Comparison of ENCODE assay signal across 18 cellular contexts in genomic region chr9:133818444-133818843, GRCh38.
DNase-seq lines count a peak whose midpoint lies in the region; ATAC-seq, FAIRE-seq and TF ChIP-seq lines count a peak whose summit lies in the region.
"Had no signal": no experiment of that assay in that cellular context is flagged by ENCODE, and none has a peak within 500 bp of the region (broad histone marks: within the 10 kb centered on the region; RNA-seq: fewer than 3 reads in every experiment).

No MANE protein-coding gene starts in this region.

- H2AFZ ChIP-seq in HepG2 (ENCODE audit: low read length), result no peak overlapping the region

- H3K9me3 Mint-ChIP-seq in activated T-cell treated with anti-CD3 and anti-CD28 coated beads, Interleukin-2, amount 50 U/mL, for 24 hours, result no peaks in the 10 kb centered on the region
- H3K9me3 Mint-ChIP-seq: immature natural killer cell, natural killer cell had no signal

- no peak overlapping the region for H3K4me3 Mint-ChIP-seq in activated T-cell treated with anti-CD3 and anti-CD28 coated beads, Interleukin-2, amount 50 U/mL, for 24 hours
- H3K4me3 Mint-ChIP-seq: immature natural killer cell, natural killer cell had no signal

- peaks cover 1% of the 10 kb centered on the region; the same call in 1 of the 2 replicates for H4K20me1 ChIP-seq in HepG2 (ENCODE audit: insufficient read depth, low read length)

- peaks cover 32% of the 10 kb centered on the region for H3K4me1 ChIP-seq in HepG2 (ENCODE audit: insufficient read depth, low read length)

- no peaks in the 10 kb centered on the region for H3K27me3 Mint-ChIP-seq in activated T-cell treated with anti-CD3 and anti-CD28 coated beads, Interleukin-2, amount 50 U/mL, for 24 hours

- TF ChIP-seq EP300 in HepG2 (IDR thresholded peaks at IDR 0.05; ENCODE audit: low read depth in 2 of 2, low read length in 2 of 2) (no peak), HepG2 (CRISPR knock-in tag; IDR thresholded peaks at IDR 0.05; ENCODE audit: borderline replicate concordance) (no peak)

- FAIRE-seq in HepG2 (lab: Jason Lieb, UNC), result peak; percentile 18

- no peaks in the 10 kb centered on the region for H3K36me3 Mint-ChIP-seq in activated T-cell treated with anti-CD3 and anti-CD28 coated beads, Interleukin-2, amount 50 U/mL, for 24 hours (ENCODE audit: low read depth)
- H3K36me3 Mint-ChIP-seq: immature natural killer cell, natural killer cell had no signal

- no peak overlapping the region for H3K4me3 ChIP-seq in epithelial cell of esophagus (ENCODE audit: low read length)
- no peak overlapping the region for H3K4me3 ChIP-seq in HepG2 (replicated peaks in 1 of 3; ENCODE audit: insufficient read depth in 1 of 3, low read depth in 2 of 3, low read length in 3 of 3)

- peak overlapping the region; percentile 4 for H3K27ac Mint-ChIP-seq in activated T-cell treated with anti-CD3 and anti-CD28 coated beads, Interleukin-2, amount 50 U/mL, for 24 hours
- H3K27ac Mint-ChIP-seq: immature natural killer cell, natural killer cell had no signal

- no peak overlapping the region for H3K4me2 ChIP-seq in HepG2 (ENCODE audit: low read depth, low read length)

- no peak overlapping the region for H3K27ac ChIP-seq in HepG2 (ENCODE audit: extremely low read length, insufficient read depth, low read length)
- H3K27ac ChIP-seq: 22Rv1, C4-2B had no signal

- no peak overlapping the region for H3K9ac ChIP-seq in HepG2 (ENCODE audit: insufficient read depth, low read depth, low read length)

- intact Hi-C loops in HepG2 (cut with micrococcal nuclease; ENCODE audit: unreplicated experiment), result no loop called here

- no peak for TF ChIP-seq RAD21 in HepG2 (CRISPR knock-in tag; IDR thresholded peaks at IDR 0.05)

- WGBS in HepG2 (ENCODE audit: low lambda C conversion rate), result 81% methylated on average over 3 of the region's 3 CpGs

- in situ Hi-C loops in HepG2 (cut with HindIII; ENCODE audit: extremely low pct_ligation_motif_present, low pct_unique_long_range_greater_than_20kb), result no loop called here

- CTCF ChIA-PET in HepG2 (lab: Yijun Ruan, JAX; ENCODE audit: low intra/inter-chr PET ratio, low total read pairs), result no interaction called here

- POLR2A ChIA-PET in HepG2 (lab: Yijun Ruan, JAX), result interaction anchor here (0.6 kb wide), 1 partner anchor 96 kb away, joined by 3 read pairs; no protein-coding TSS in a partner anchor

- no peaks in the 10 kb centered on the region for H3K27me3 ChIP-seq in HepG2 (ENCODE audit: control insufficient read depth in 1 of 2, insufficient read depth in 2 of 2, low read length in 2 of 2)

- no peak for TF ChIP-seq POLR2A in HepG2 (IDR thresholded peaks at IDR 0.05; ENCODE audit: insufficient read depth in 1 of 2, low read depth in 2 of 2, low read length in 2 of 2)

- no peak for DNase-seq in activated T-cell treated with anti-CD3 and anti-CD28 coated beads, Interleukin-2, amount 50 U/mL, for 24 hours
- DNase-seq in activated T-cell treated with anti-CD3 and anti-CD28 coated beads, Interleukin-2, amount 50 U/mL, for 1 hour, result no peak
- DNase-seq in epithelial cell of esophagus (ENCODE audit: low read depth) (peak; percentile 18), HepG2 (ENCODE audit: low spot score) (peak; percentile 46), stromal cell of bone marrow (ENCODE audit: low read depth) (peak; percentile 61)
- DNase-seq in activated CD4-positive, alpha-beta T cell treated with anti-CD3 and anti-CD28 coated beads for 4 hours, result no peak
- DNase-seq: activated CD4-positive, alpha-beta T cell treated with anti-CD3 and anti-CD28 coated beads, Interleukin-2, amount 50 U/mL, for 4 hours; activated naive CD4-positive, alpha-beta T cell treated with anti-CD3 and anti-CD28 coated beads, Interleukin-2, amount 50 U/mL, for 16 hours; activated T-cell treated with anti-CD3 and anti-CD28 coated beads for 4 hours; immature natural killer cell; natural killer cell; NCI-H1694 treated with DMSO at 0.1 percent for 48 hours; NCI-H226; Right ventricle myocardium superior had no signal

- H3K9me3 ChIP-seq in HepG2 (ENCODE audit: low read length), result no peaks in the 10 kb centered on the region

- no TSS peak for BruUV-seq in HepG2 (replicated peaks; lab: Mats Ljungman, UMichigan)

- H3K79me2 ChIP-seq in HepG2 (ENCODE audit: insufficient read depth, low read length), result no peaks in the 10 kb centered on the region

- TF ChIP-seq CTCF in epithelial cell of esophagus (IDR thresholded peaks at IDR 0.05; ENCODE audit: insufficient read depth, low read depth, low read length, missing control alignments), result no peak
- TF ChIP-seq CTCF in HepG2 (CRISPR knock-in tag; IDR thresholded peaks at IDR 0.05), result no peak

- H3K4me1 Mint-ChIP-seq in activated T-cell treated with anti-CD3 and anti-CD28 coated beads, Interleukin-2, amount 50 U/mL, for 24 hours (ENCODE audit: low read depth), result no peaks in the 10 kb centered on the region
- H3K4me1 Mint-ChIP-seq: immature natural killer cell, natural killer cell had no signal

- peaks cover 9 to 47% of the 10 kb centered on the region in 2 experiments; a peak in 4 of 5 replicates for H3K36me3 ChIP-seq in HepG2 (replicated peaks in 1 of 2; ENCODE audit: control insufficient read depth in 1 of 2, insufficient read depth in 2 of 2, low read length in 2 of 2)

- no peak for ATAC-seq in HepG2
- ATAC-seq in HG02798 (IDR thresholded peaks at IDR 0.05; ENCODE audit: poor library complexity, unreplicated experiment), result no peak
- no peak for ATAC-seq in GM18511 (IDR thresholded peaks at IDR 0.05; ENCODE audit: unreplicated experiment)
- ATAC-seq: natural killer cell had no signal

TF ChIP-seq in HepG2, 621 proteins besides CTCF, POLR2A, EP300 and RAD21:
- TF ChIP-seq THAP9 (CRISPR knock-in tag; IDR thresholded peaks at IDR 0.05; ENCODE audit: borderline replicate concordance), result no peak
- no peak for TF ChIP-seq ZNF550 (CRISPR knock-in tag; IDR thresholded peaks at IDR 0.05; ENCODE audit: borderline replicate concordance)
- TF ChIP-seq HNF4A (CRISPR knock-in tag; IDR thresholded peaks at IDR 0.05), result peak; percentile 68
- peak; percentile 5; the same call in 1 of the 2 replicates for TF ChIP-seq CEBPB (IDR thresholded peaks at IDR 0.05; ENCODE audit: borderline replicate concordance, low read depth, low read length)
- peak; percentile 77; the same call in 1 of the 2 replicates for TF ChIP-seq ZNF644 (CRISPR knock-in tag; IDR thresholded peaks at IDR 0.05; ENCODE audit: low read depth)
- TF ChIP-seq MIER3 (CRISPR knock-in tag; IDR thresholded peaks at IDR 0.05; ENCODE audit: borderline replicate concordance), result no peak
- peak; percentile 45; the same call in 1 of the 2 replicates for TF ChIP-seq ZBTB33 (CRISPR knock-in tag; IDR thresholded peaks at IDR 0.05)

Comparison
In these comparisons a context has a peak if more than half of its experiments do, and no peak if none do; other contexts are left out.
1. DNase-seq: peak in epithelial cell of esophagus (single experiment), HepG2 (single experiment) and stromal cell of bone marrow (single experiment); none in activated T-cell treated with anti-CD3 and anti-CD28 coated beads, Interleukin-2, amount 50 U/mL, for 24 hours (single experiment), activated T-cell treated with anti-CD3 and anti-CD28 coated beads, Interleukin-2, amount 50 U/mL, for 1 hour (single experiment) and activated CD4-positive, alpha-beta T cell treated with anti-CD3 and anti-CD28 coated beads for 4 hours (0 of 2).